In genomic region chr17:43308999-43309398, GRCh38 we compare ENCODE assay signal across 28 cellular contexts.
DNase-seq lines count a peak whose midpoint lies in the region; ATAC-seq and TF ChIP-seq lines count a peak whose summit lies in the region.
"Had no signal": no experiment of that assay in that cellular context is flagged by ENCODE, and none has a peak within 500 bp of the region (broad histone marks: within the 10 kb centered on the region; RNA-seq: fewer than 3 reads in every experiment).

No MANE protein-coding gene starts in this region.

- no peaks in the 10 kb centered on the region for H3K9me3 ChIP-seq in colonic mucosa
- H3K9me3 ChIP-seq: left lung, pancreas, sigmoid colon, stomach, thyroid gland, vagina had no signal

- H3K27me3 Mint-ChIP-seq in GM23338 (ENCODE audit: insufficient read depth, low read depth, poor library complexity), result peaks cover 4% of the 10 kb centered on the region
- H3K27me3 Mint-ChIP-seq: activated CD4-positive, alpha-beta T cell treated with anti-CD3 and anti-CD28 coated beads, Interleukin-2, amount 10 ng/mL, durations not matched to agents 7 days and 5 days had no signal

- no peak overlapping the region for H3K4me3 Mint-ChIP-seq in GM23338
- H3K4me3 Mint-ChIP-seq: activated CD4-positive, alpha-beta T cell treated with anti-CD3 and anti-CD28 coated beads, Interleukin-2, amount 10 ng/mL, durations not matched to agents 7 days and 5 days; activated naive CD4-positive, alpha-beta T cell treated with anti-CD3 and anti-CD28 coated beads for 36 hours; neural crest cell had no signal

- DNase-seq in Ammon's horn (ENCODE audit: low spot score) (peak; percentile 69), GM23338 (ENCODE audit: low spot score) (no peak), colonic mucosa (peak; percentile 12), mesenteric fat pad (ENCODE audit: low spot score) (peak; percentile 35), COLO668 (lab: John Stamatoyannopoulos, UW; ENCODE audit: unreplicated experiment) (no peak), dermis blood vessel endothelial cell (no peak), epidermal melanocyte (ENCODE audit: insufficient read length, low spot score) (no peak)
- DNase-seq: activated CD4-positive, alpha-beta T cell treated with anti-CD3 and anti-CD28 coated beads, Interleukin-2, amount 10 ng/mL, durations not matched to agents 7 days and 5 days; activated naive CD4-positive, alpha-beta T cell treated with anti-CD3 and anti-CD28 coated beads for 36 hours; Calu3; DMS79 treated with DMSO at 0.1 percent for 48 hours; GDM1; NCI-H1048; NCI-H1694; NCI-H446; NCI-H774; sigmoid colon; stimulated activated CD4-positive, alpha-beta T cell treated with anti-CD3 and anti-CD28 coated beads, Interleukin-12 subunit alpha, Interleukin-12 subunit beta, amount 100 ng/mL, for 4 hours; stimulated activated CD4-positive, alpha-beta T cell treated with anti-CD3 and anti-CD28 coated beads, Interleukin-2, amount 100 ng/mL, for 48 hours; stomach; SW 1271; thyroid gland had no signal

- H3K4me2 ChIP-seq in GM23338, result no peak overlapping the region

- no peaks in the 10 kb centered on the region for H3K36me3 Mint-ChIP-seq in GM23338 (ENCODE audit: low read depth)

- H2AFZ ChIP-seq in GM23338, result no peak overlapping the region

- H3K4me1 ChIP-seq in GM23338 (ENCODE audit: insufficient read depth) (no peaks in the 10 kb centered on the region), colonic mucosa (no peaks in the 10 kb centered on the region)
- H3K4me1 ChIP-seq: left lung, pancreas, sigmoid colon, stomach, thyroid gland, vagina had no signal

- H3K4me1 Mint-ChIP-seq in GM23338, result no peaks in the 10 kb centered on the region

- H3K27me3 ChIP-seq in GM23338 (ENCODE audit: insufficient read depth), result no peaks in the 10 kb centered on the region
- H3K27me3 ChIP-seq in colonic mucosa, result no peaks in the 10 kb centered on the region
- H3K27me3 ChIP-seq: left lung, pancreas, sigmoid colon, stomach, thyroid gland, vagina had no signal

- no peaks in the 10 kb centered on the region for H3K79me2 ChIP-seq in GM23338 (replicated peaks; ENCODE audit: insufficient read depth)

- H3K27ac ChIP-seq in GM23338 (ENCODE audit: low read depth) (peak overlapping the region; percentile 29; the same call in 1 of the 2 replicates), colonic mucosa (no peak overlapping the region)
- H3K27ac ChIP-seq: C4-2B, left lung, pancreas, sigmoid colon, stomach, thyroid gland, vagina, VCaP had no signal

- H3F3A ChIP-seq in GM23338 (replicated peaks; ENCODE audit: low read depth), result peaks cover 8% of the 10 kb centered on the region; the same call in 1 of the 2 replicates

- H4K20me1 ChIP-seq in GM23338 (replicated peaks; ENCODE audit: insufficient read depth), result no peaks in the 10 kb centered on the region

- no peak overlapping the region for H3K27ac Mint-ChIP-seq in GM23338
- H3K27ac Mint-ChIP-seq: activated CD4-positive, alpha-beta T cell treated with anti-CD3 and anti-CD28 coated beads, Interleukin-2, amount 10 ng/mL, durations not matched to agents 7 days and 5 days; activated naive CD4-positive, alpha-beta T cell treated with anti-CD3 and anti-CD28 coated beads for 36 hours had no signal

- H3K36me3 ChIP-seq in GM23338 (ENCODE audit: insufficient read depth), result no peaks in the 10 kb centered on the region
- H3K36me3 ChIP-seq in colonic mucosa, result no peaks in the 10 kb centered on the region
- H3K36me3 ChIP-seq: left lung, pancreas, sigmoid colon, stomach, thyroid gland, vagina had no signal

- H3K9me3 Mint-ChIP-seq in GM23338, result no peaks in the 10 kb centered on the region; the same call in 2 of the 3 replicates
- H3K9me3 Mint-ChIP-seq: activated CD4-positive, alpha-beta T cell treated with anti-CD3 and anti-CD28 coated beads, Interleukin-2, amount 10 ng/mL, durations not matched to agents 7 days and 5 days; activated naive CD4-positive, alpha-beta T cell treated with anti-CD3 and anti-CD28 coated beads for 36 hours; neural crest cell had no signal

- no peaks in the 10 kb centered on the region for H3K9me2 ChIP-seq in GM23338 (ENCODE audit: insufficient read depth)

- intact Hi-C loops in colonic mucosa (cut with DNase I), result no loop called here

- TF ChIP-seq CTCF in GM23338 (conservative IDR thresholded peaks at IDR 0.05; ENCODE audit: low read depth in 2 of 2), result no peak
- TF ChIP-seq CTCF in colonic mucosa (IDR thresholded peaks at IDR 0.05), result no peak

- H3K4me3 ChIP-seq in GM23338, result no peak overlapping the region
- no peak overlapping the region for H3K4me3 ChIP-seq in colonic mucosa
- H3K4me3 ChIP-seq: left lung, pancreas, sigmoid colon, stomach, thyroid gland, vagina had no signal

- H3K9ac ChIP-seq in colonic mucosa (ENCODE audit: low read depth in 2 of 2, low read length in 2 of 2), result no peak overlapping the region

- ATAC-seq in GM23338, result no peak
- ATAC-seq: left lung, pancreas had no signal

TF ChIP-seq in GM23338, 12 proteins besides CTCF, POLR2A, EP300 and RAD21:
- TF ChIP-seq POLR2AphosphoS5 (IDR thresholded peaks at IDR 0.05; ENCODE audit: low read depth), result no peak
- TF ChIP-seq STAT1 (IDR thresholded peaks at IDR 0.05; ENCODE audit: unreplicated experiment), result no peak
- no peak for TF ChIP-seq REST (IDR thresholded peaks at IDR 0.05; ENCODE audit: unreplicated experiment)
- TF ChIP-seq ETS1 (IDR thresholded peaks at IDR 0.05), result no peak
- TF ChIP-seq ZNF114 (CRISPR knock-in tag; IDR thresholded peaks at IDR 0.05), result no peak
- TF ChIP-seq EZH2 (IDR thresholded peaks at IDR 0.05; ENCODE audit: low read depth, unreplicated experiment), result no peak
- TF ChIP-seq ZNF331 (CRISPR knock-in tag; IDR thresholded peaks at IDR 0.05; ENCODE audit: low read depth), result no peak

Comparison
In these comparisons a context has a peak if more than half of its experiments do, and no peak if none do; other contexts are left out.
1. DNase-seq: peak in Ammon's horn (single experiment), colonic mucosa (single experiment) and mesenteric fat pad (single experiment); none in GM23338 (single experiment), COLO668 (single experiment), dermis blood vessel endothelial cell (single experiment) and epidermal melanocyte (single experiment).